8 cellular contexts compared by ENCODE assay signal in genomic region chr9:136885950-136886578, GRCh38. TPM values are rescaled to one million over a fixed set of nuclear protein-coding genes. Genes with fewer than 3 reads are reported as not detected.
A peak's percentile ranks its signal among the peaks of the same experiment; 100 is the strongest.
DNase-seq lines count a peak whose midpoint lies in the region; ATAC-seq, FAIRE-seq and TF ChIP-seq lines count a peak whose summit lies in the region.

TRAF2 (plus strand) TSS chr9:136886516; CDS start chr9:136898741, 12,225 bp downstream.

- peaks cover 0 to 9% of the 10 kb centered on the region in 2 experiments; a peak in 3 of 5 replicates for H3K36me3 ChIP-seq in HepG2 (replicated peaks in 1 of 2; ENCODE audit: control insufficient read depth in 1 of 2, insufficient read depth in 2 of 2, low read length in 2 of 2)

- 0 out of 2 replicates have a peak, but pooled peaks cover 10% of the 10 kb centered on the region for H4K20me1 ChIP-seq in HepG2 (ENCODE audit: insufficient read depth, low read length)

- H3K27ac Mint-ChIP-seq in CD14-positive monocyte: peak within 1 kb of the TSS; percentile 24 to 82 (median 63)

- no TSS peak for BruUV-seq in HepG2 (replicated peaks; lab: Mats Ljungman, UMichigan)

- peak within 1 kb of the TSS; percentile 89 for H3K9ac ChIP-seq in HepG2 (ENCODE audit: insufficient read depth, low read depth, low read length)

- H3K36me3 Mint-ChIP-seq in CD14-positive monocyte: peaks cover 3 to 17% of the 10 kb centered on the region in 2 donors

- H3K9me3 Mint-ChIP-seq in CD14-positive monocyte: peaks cover 0 to 1% (median 0%) of the 10 kb centered on the region in 7 donors

- no peaks in the 10 kb centered on the region for H3K9me3 ChIP-seq in HepG2 (ENCODE audit: low read length)

- TF ChIP-seq RAD21 in HepG2 (CRISPR knock-in tag; IDR thresholded peaks at IDR 0.05): peak; percentile 60

- H3K4me1 Mint-ChIP-seq in CD14-positive monocyte: peaks cover 37% of the 10 kb centered on the region

- peak; percentile 95 for DNase-seq in CD14-positive monocyte (ENCODE audit: low spot score)
- DNase-seq in NCI-H748 treated with DMSO at 0.1 percent for 48 hours (lab: John Stamatoyannopoulos, UW): peak; percentile 94
- DNase-seq in activated CD4-positive, alpha-beta T cell treated with anti-CD3 and anti-CD28 coated beads, Interleukin-2, amount 50 U/mL, for 24 hours (ENCODE audit: low read depth in 1 of 2, low spot score in 1 of 2): peak; percentile 92
- DNase-seq in dermis blood vessel endothelial cell: peak; percentile 100
- DNase-seq in HepG2 (ENCODE audit: low spot score): peak; percentile 94
- peak; percentile 95 to 97 for DNase-seq in stimulated activated CD4-positive, alpha-beta T cell treated with anti-CD3 and anti-CD28 coated beads, Interleukin-2, amount 100 ng/mL, for 48 hours

- no peaks in the 10 kb centered on the region for H3K27me3 ChIP-seq in HepG2 (ENCODE audit: control insufficient read depth in 1 of 2, insufficient read depth in 2 of 2, low read length in 2 of 2)

- 0% methylated on average over 21 of the region's 88 CpGs for WGBS in HepG2 (ENCODE audit: low lambda C conversion rate)

- no peak for FAIRE-seq in HepG2 (lab: Jason Lieb, UNC)

- TF ChIP-seq EP300 in HepG2 (IDR thresholded peaks at IDR 0.05; ENCODE audit: low read depth in 2 of 2, low read length in 2 of 2) (no peak), HepG2 (CRISPR knock-in tag; IDR thresholded peaks at IDR 0.05; ENCODE audit: borderline replicate concordance) (no peak)

- peak within 1 kb of the TSS; percentile 96 for H3K4me2 ChIP-seq in HepG2 (ENCODE audit: low read depth, low read length)

- in situ Hi-C loops in HepG2 (cut with HindIII; ENCODE audit: extremely low pct_ligation_motif_present, low pct_unique_long_range_greater_than_20kb): no loop called here

- peaks cover 43% of the 10 kb centered on the region for H3K79me2 ChIP-seq in HepG2 (ENCODE audit: insufficient read depth, low read length)

- CTCF ChIA-PET in HepG2 (lab: Yijun Ruan, JAX; ENCODE audit: low intra/inter-chr PET ratio, low total read pairs): no interaction called here

- POLR2A ChIA-PET in HepG2 (lab: Yijun Ruan, JAX): interaction anchor here (0.7 to 7.1 kb wide), 16 partner anchors 10 to 244 kb away, joined by 3 to 45 read pairs (median 5); partner anchors contain the start of genes C8G, EDF1, FBXW5 and MAN1B1

- H3K4me3 ChIP-seq in HepG2 (replicated peaks in 1 of 3; ENCODE audit: insufficient read depth in 1 of 3, low read depth in 2 of 3, low read length in 3 of 3): peak within 1 kb of the TSS; percentile 81 to 92 (median 85)

- H3K27me3 Mint-ChIP-seq in CD14-positive monocyte (ENCODE audit: low read depth in 3 of 3): peaks cover 2% of the 10 kb centered on the region in 3 donors

- TF ChIP-seq CTCF in CD14-positive monocyte (IDR thresholded peaks at IDR 0.05) (no peak), HepG2 (CRISPR knock-in tag; IDR thresholded peaks at IDR 0.05) (peak; percentile 26; the same call in 1 of the 2 replicates)

- intact Hi-C loops in CD14-positive monocyte (cut with micrococcal nuclease) (loop anchor here (2.0 to 5.0 kb wide), 4 partner anchors 19 to 59 kb away; partner anchors contain the start of genes EDF1 (in 2 of the 2), PHPT1 (in 2 of the 2), C8G (in 1 of the 2) and FBXW5 (in 1 of the 2)), HepG2 (cut with micrococcal nuclease; ENCODE audit: unreplicated experiment) (loop anchor here (5.0 to 10.0 kb wide), 2 partner anchors 51 to 101 kb away; no protein-coding TSS in a partner anchor)

- H3K4me1 ChIP-seq in HepG2 (ENCODE audit: insufficient read depth, low read length): peaks cover 57% of the 10 kb centered on the region

- peak in 1 of 2 experiments; percentile 91; a peak in 2 of 4 replicates for TF ChIP-seq POLR2A in HepG2 (IDR thresholded peaks at IDR 0.05; ENCODE audit: insufficient read depth in 1 of 2, low read depth in 2 of 2, low read length in 2 of 2)

- no peak within 1 kb of the TSS for H2AFZ ChIP-seq in HepG2 (ENCODE audit: low read length)

- peak within 1 kb of the TSS; percentile 74 for H3K27ac ChIP-seq in HepG2 (ENCODE audit: extremely low read length, insufficient read depth, low read length)

- peak; percentile 76 for ATAC-seq in GM19395 (IDR thresholded peaks at IDR 0.05; ENCODE audit: unreplicated experiment)
- peak; percentile 69 for ATAC-seq in HG03558 (IDR thresholded peaks at IDR 0.05; ENCODE audit: extremely low read depth, unreplicated experiment)
- ATAC-seq in HepG2: peak; percentile 85

- peak within 1 kb of the TSS; percentile 86 to 91 for H3K4me3 Mint-ChIP-seq in CD14-positive monocyte

TF ChIP-seq in HepG2, 621 proteins besides CTCF, POLR2A, EP300 and RAD21 (continues in another document):
- TF ChIP-seq HIVEP1 (CRISPR knock-in tag; IDR thresholded peaks at IDR 0.05): peak; percentile 20; the same call in 1 of the 2 replicates
- TF ChIP-seq, protein P1, sequence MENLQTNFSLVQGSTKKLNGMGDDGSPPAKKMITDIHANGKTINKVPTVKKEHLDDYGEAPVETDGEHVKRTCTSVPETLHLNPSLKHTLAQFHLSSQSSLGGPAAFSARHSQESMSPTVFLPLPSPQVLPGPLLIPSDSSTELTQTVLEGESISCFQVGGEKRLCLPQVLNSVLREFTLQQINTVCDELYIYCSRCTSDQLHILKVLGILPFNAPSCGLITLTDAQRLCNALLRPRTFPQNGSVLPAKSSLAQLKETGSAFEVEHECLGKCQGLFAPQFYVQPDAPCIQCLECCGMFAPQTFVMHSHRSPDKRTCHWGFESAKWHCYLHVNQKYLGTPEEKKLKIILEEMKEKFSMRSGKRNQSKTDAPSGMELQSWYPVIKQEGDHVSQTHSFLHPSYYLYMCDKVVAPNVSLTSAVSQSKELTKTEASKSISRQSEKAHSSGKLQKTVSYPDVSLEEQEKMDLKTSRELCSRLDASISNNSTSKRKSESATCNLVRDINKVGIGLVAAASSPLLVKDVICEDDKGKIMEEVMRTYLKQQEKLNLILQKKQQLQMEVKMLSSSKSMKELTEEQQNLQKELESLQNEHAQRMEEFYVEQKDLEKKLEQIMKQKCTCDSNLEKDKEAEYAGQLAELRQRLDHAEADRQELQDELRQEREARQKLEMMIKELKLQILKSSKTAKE (CRISPR knock-in tag; IDR thresholded peaks at IDR 0.05; ENCODE audit: borderline replicate concordance): no peak
- TF ChIP-seq ATF7-NPFF (CRISPR knock-in tag; IDR thresholded peaks at IDR 0.05; ENCODE audit: low read depth): 0 out of 2 replicates have a peak, but pooled peaks have one; percentile 18
- TF ChIP-seq, protein P2, sequence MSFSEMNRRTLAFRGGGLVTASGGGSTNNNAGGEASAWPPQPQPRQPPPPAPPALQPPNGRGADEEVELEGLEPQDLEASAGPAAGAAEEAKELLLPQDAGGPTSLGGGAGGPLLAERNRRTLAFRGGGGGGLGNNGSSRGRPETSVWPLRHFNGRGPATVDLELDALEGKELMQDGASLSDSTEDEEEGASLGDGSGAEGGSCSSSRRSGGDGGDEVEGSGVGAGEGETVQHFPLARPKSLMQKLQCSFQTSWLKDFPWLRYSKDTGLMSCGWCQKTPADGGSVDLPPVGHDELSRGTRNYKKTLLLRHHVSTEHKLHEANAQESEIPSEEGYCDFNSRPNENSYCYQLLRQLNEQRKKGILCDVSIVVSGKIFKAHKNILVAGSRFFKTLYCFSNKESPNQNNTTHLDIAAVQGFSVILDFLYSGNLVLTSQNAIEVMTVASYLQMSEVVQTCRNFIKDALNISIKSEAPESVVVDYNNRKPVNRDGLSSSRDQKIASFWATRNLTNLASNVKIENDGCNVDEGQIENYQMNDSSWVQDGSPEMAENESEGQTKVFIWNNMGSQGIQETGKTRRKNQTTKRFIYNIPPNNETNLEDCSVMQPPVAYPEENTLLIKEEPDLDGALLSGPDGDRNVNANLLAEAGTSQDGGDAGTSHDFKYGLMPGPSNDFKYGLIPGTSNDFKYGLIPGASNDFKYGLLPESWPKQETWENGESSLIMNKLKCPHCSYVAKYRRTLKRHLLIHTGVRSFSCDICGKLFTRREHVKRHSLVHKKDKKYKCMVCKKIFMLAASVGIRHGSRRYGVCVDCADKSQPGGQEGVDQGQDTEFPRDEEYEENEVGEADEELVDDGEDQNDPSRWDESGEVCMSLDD (CRISPR knock-in tag; IDR thresholded peaks at IDR 0.05; ENCODE audit: borderline replicate concordance): peak; percentile 70; the same call in 1 of the 2 replicates
- TF ChIP-seq ZNF567 (CRISPR knock-in tag; IDR thresholded peaks at IDR 0.05; ENCODE audit: borderline replicate concordance): no peak
- peak; percentile 74 for TF ChIP-seq SRSF1 (optimal IDR thresholded peaks at IDR 0.05; ENCODE audit: low read depth, low read length)
- TF ChIP-seq ZNF326 (CRISPR knock-in tag; IDR thresholded peaks at IDR 0.05; ENCODE audit: borderline replicate concordance): no peak
- no peak for TF ChIP-seq ZBTB38 (CRISPR knock-in tag; IDR thresholded peaks at IDR 0.05)
- TF ChIP-seq NPAS2 (CRISPR knock-in tag; IDR thresholded peaks at IDR 0.05; ENCODE audit: borderline replicate concordance): no peak
- peak; percentile 58 for TF ChIP-seq IKZF4 (CRISPR knock-in tag; IDR thresholded peaks at IDR 0.05; ENCODE audit: borderline replicate concordance, low read depth, not compliant biosample characterization)

RNA-seq across cellular contexts. Expression of gene TRAF2, which starts in this region (rescaled TPM):
- polyA plus RNA-seq in CD14-positive monocyte: 1 to 10 TPM; 1.6 to 2.0 TPM
- 20.6 and 24.2 TPM in 2 replicates for total RNA-seq in dermis blood vessel endothelial cell
- total RNA-seq in HepG2 (2016; rRNA removed; fragmentation: Illumina TruSeq; extraction: Trizol): 13.4 and 13.6 TPM in 2 replicates
- total RNA-seq in HepG2 (2016; cell fraction: cytosol; rRNA removed; fragmentation: Illumina TruSeq; extraction: Trizol; ENCODE audit: low read depth): 2.6 and 2.9 TPM in 2 replicates
- 12.1 and 13.9 TPM in 2 replicates for total RNA-seq in HepG2 (2016; cell fraction: insoluble cytoplasmic fraction; rRNA removed; fragmentation: Illumina TruSeq; extraction: Trizol)
- total RNA-seq in HepG2 (2016; cell fraction: membrane; rRNA removed; fragmentation: Illumina TruSeq; extraction: Trizol): 4.8 and 6.0 TPM in 2 replicates
- total RNA-seq in HepG2 (2016; cell fraction: nucleus; rRNA removed; fragmentation: Illumina TruSeq; extraction: Trizol): 10.7 and 13.3 TPM in 2 replicates
- polyA plus RNA-seq in HepG2 (2011; rRNA removed): 12.4 and 15.5 TPM in 2 replicates
- polyA plus RNA-seq in HepG2 (2011; cell fraction: cytosol; rRNA removed): 8.6 and 12.5 TPM in 2 replicates
- polyA plus RNA-seq in HepG2 (2011; cell fraction: nucleus; rRNA removed): 30.8 and 35.5 TPM in 2 replicates
- polyA plus RNA-seq in HepG2 (2012): 7.0 and 8.7 TPM in 2 replicates
- polyA plus RNA-seq in HepG2 (2016; cell fraction: cytosol; fragmentation: Illumina TruSeq; extraction: Trizol; ENCODE audit: low read depth): 1.7 and 2.3 TPM in 2 replicates
- polyA plus RNA-seq in HepG2 (2016; cell fraction: insoluble cytoplasmic fraction; fragmentation: Illumina TruSeq; extraction: Trizol; ENCODE audit: low read depth): 11.2 and 13.9 TPM in 2 replicates
- 3.5 and 4.0 TPM in 2 replicates for polyA plus RNA-seq in HepG2 (2016; cell fraction: membrane; fragmentation: Illumina TruSeq; extraction: Trizol; ENCODE audit: low read depth)
- polyA plus RNA-seq in HepG2 (2016; cell fraction: nucleus; fragmentation: Illumina TruSeq; extraction: Trizol; ENCODE audit: insufficient read depth, low read depth): 24.7 and 26.6 TPM in 2 replicates
- 25.6 and 44.8 TPM in 2 replicates for polyA minus RNA-seq in HepG2 (2011; rRNA and poly(A)+ RNA removed; ENCODE audit: low replicate concordance)
- 10.1 and 12.2 TPM in 2 replicates for polyA minus RNA-seq in HepG2 (2011; cell fraction: cytosol; rRNA and poly(A)+ RNA removed)
- polyA minus RNA-seq in HepG2 (2011; cell fraction: nucleus; rRNA and poly(A)+ RNA removed): 13.0 and 15.2 TPM in 2 replicates

Comparison
In these comparisons a context has a peak if more than half of its experiments do, and no peak if none do; other contexts are left out.
1. Peak in every context shown above with its lines: DNase-seq, ATAC-seq, H3K4me3 ChIP-seq and H3K27ac ChIP-seq.